Comparison of ENCODE assay signal across 10 cellular contexts in the genomic region with DNA sequence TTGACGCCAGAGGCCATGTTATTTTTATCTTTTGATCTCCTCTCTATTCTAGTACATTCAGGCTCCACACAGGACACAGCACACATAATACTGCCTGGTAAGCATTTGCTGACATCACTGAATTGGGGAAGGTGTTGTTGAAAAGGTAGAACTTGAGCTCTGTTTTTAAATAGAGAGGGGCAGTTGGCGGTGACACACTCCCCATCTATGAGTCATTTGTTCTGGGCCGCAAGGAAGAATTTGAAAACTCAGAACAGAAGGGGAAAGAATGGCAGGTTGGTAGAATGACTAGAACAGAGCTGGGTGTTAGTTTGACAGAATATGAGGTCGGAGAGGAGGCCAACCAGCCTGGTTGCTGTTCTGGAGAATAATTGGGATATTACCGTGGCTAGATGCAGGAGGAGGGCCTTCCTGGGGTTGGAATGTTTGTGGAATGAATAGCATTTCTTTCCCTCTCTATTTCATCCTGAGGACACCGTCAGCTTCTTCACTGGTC. TPM values are rescaled to one million over a fixed set of nuclear protein-coding genes. Genes with fewer than 3 reads are reported as not detected.
DNase-seq lines count a peak whose midpoint lies in the region; ATAC-seq and TF ChIP-seq lines count a peak whose summit lies in the region.
"Had no signal": no experiment of that assay in that cellular context is flagged by ENCODE, and none has a peak within 500 bp of the region (broad histone marks: within the 10 kb centered on the region; RNA-seq: fewer than 3 reads in every experiment).

No MANE protein-coding gene starts in this region.

- peaks cover 89 to 99% of the 10 kb centered on the region in 2 experiments for H3K4me1 ChIP-seq in HCT116 (ENCODE audit: control insufficient read depth in 1 of 2, insufficient read depth in 2 of 2, low read length in 2 of 2)
- H3K4me1 ChIP-seq in mesendoderm (ENCODE audit: control insufficient read depth, low read depth, low read length), result peaks cover 9% of the 10 kb centered on the region
- H3K4me1 ChIP-seq in Karpas-422 (ENCODE audit: low read length), result no peaks in the 10 kb centered on the region

- no CpG with 5 or more reads among the region's 6 CpGs for WGBS in mesendoderm (ENCODE audit: extremely low coverage, insufficient coverage, low lambda C conversion rate)

- TF ChIP-seq POLR2A in HCT116 (IDR thresholded peaks at IDR 0.05; ENCODE audit: borderline replicate concordance, extremely low read depth, insufficient read depth, insufficient read length), result no peak

- H4K20me1 ChIP-seq in HCT116 (ENCODE audit: insufficient read depth) (no peaks in the 10 kb centered on the region), Karpas-422 (ENCODE audit: insufficient read depth, low read depth, low read length) (no peaks in the 10 kb centered on the region)

- H2AFZ ChIP-seq in HCT116 (ENCODE audit: low read depth, low read length, poor library complexity, severe bottlenecking), result no peak overlapping the region
- H2AFZ ChIP-seq in Karpas-422 (ENCODE audit: low read length), result no peak overlapping the region

- intact Hi-C loops in HCT116 (cut with micrococcal nuclease), result loop anchor here (5.0 kb wide), 1 partner anchor 51 kb away; a partner anchor contains a TSS

- TF ChIP-seq RAD21 in HCT116 (IDR thresholded peaks at IDR 0.05; ENCODE audit: low read depth), result no peak

- peak; percentile 78 for DNase-seq in A172 (ENCODE audit: low spot score)
- peak; percentile 84 for DNase-seq in HCT116 (ENCODE audit: low read depth, low spot score)
- DNase-seq in brain microvascular endothelial cell, result peak; percentile 77
- peak; percentile 78 for DNase-seq in mesendoderm
- DNase-seq in Karpas-422, result no peak
- no peak for DNase-seq in caudate nucleus (lab: John Stamatoyannopoulos, UW)
- no peak for DNase-seq in OCI-M1 (lab: John Stamatoyannopoulos, UW)
- DNase-seq: DND-41, NCI-H1092 treated with DMSO at 0.1 percent for 48 hours had no signal

- H3K9me2 ChIP-seq in HCT116 (ENCODE audit: insufficient read depth) (no peaks in the 10 kb centered on the region), Karpas-422 (replicated peaks; ENCODE audit: insufficient read depth, low read length) (no peaks in the 10 kb centered on the region)

- H3K79me1 ChIP-seq in mesendoderm (ENCODE audit: low read length), result no peaks in the 10 kb centered on the region

- H3K4me2 ChIP-seq in HCT116 (ENCODE audit: low read length) (peak overlapping the region; percentile 79), mesendoderm (ENCODE audit: low read length) (no peak overlapping the region), Karpas-422 (ENCODE audit: low read depth, low read length, poor library complexity, severe bottlenecking) (no peak overlapping the region)

- peak overlapping the region; percentile 53 for H3K18ac ChIP-seq in mesendoderm (ENCODE audit: low read length)

- POLR2A ChIA-PET in HCT116 (lab: Charles Lee), result interaction anchor here (0.6 to 7.2 kb wide), 46 partner anchors 6 to 236 kb away, joined by 3 to 80 read pairs (median 8); a partner anchor contains a TSS

- CTCF ChIA-PET in HCT116 (lab: Charles Lee), result interaction anchor here (0.9 to 2.5 kb wide), 4 partner anchors 19 to 927 kb away, joined by 3 to 7 read pairs (median 4); no protein-coding TSS in a partner anchor

- H2BK15ac ChIP-seq in mesendoderm (replicated peaks; ENCODE audit: low read depth), result peak overlapping the region; percentile 76

- ATAC-seq in HCT116, result peak; percentile 41
- no peak for ATAC-seq in GM21528 (IDR thresholded peaks at IDR 0.05; ENCODE audit: low FRiP score, unreplicated experiment)

- in situ Hi-C loops in brain microvascular endothelial cell (cut with HindIII; ENCODE audit: low pct_ligation_motif_present, low sequenced_read_pairs), result no loop called here

- H3K79me2 ChIP-seq in HCT116 (ENCODE audit: insufficient read depth, low read length), result no peaks in the 10 kb centered on the region
- H3K79me2 ChIP-seq in mesendoderm (ENCODE audit: control insufficient read depth, insufficient read depth, low read length), result no peaks in the 10 kb centered on the region
- H3K79me2 ChIP-seq in Karpas-422 (ENCODE audit: low read length), result no peaks in the 10 kb centered on the region

- H3K23ac ChIP-seq in mesendoderm (ENCODE audit: low read length), result no peak overlapping the region

- TF ChIP-seq CTCF in HCT116 (IDR thresholded peaks at IDR 0.05 in 2 of 3, conservative IDR thresholded peaks at IDR 0.05 in 1 of 3; ENCODE audit: borderline replicate concordance in 1 of 3, insufficient read depth in 1 of 3, low read depth in 2 of 3, low read length in 2 of 3) (no peak), brain microvascular endothelial cell (IDR thresholded peaks at IDR 0.05; ENCODE audit: low read depth, low read length, missing control alignments) (no peak)

- H3K4me3 ChIP-seq in HCT116 (replicated peaks in 1 of 2; ENCODE audit: low read depth in 1 of 2, low read length in 2 of 2) (peak overlapping the region; percentile 33 to 48), brain microvascular endothelial cell (ENCODE audit: low read depth, low read length) (no peak overlapping the region), mesendoderm (ENCODE audit: low read length) (no peak overlapping the region), Karpas-422 (ENCODE audit: low read length) (no peak overlapping the region)

- no peak overlapping the region for H2BK5ac ChIP-seq in mesendoderm (ENCODE audit: low read length)

- H3K56ac ChIP-seq in mesendoderm (ENCODE audit: low read length), result peak overlapping the region; percentile 17

- no TSS peak for BruUV-seq in HCT116 (replicated peaks; lab: Mats Ljungman, UMichigan)

- H3K27me3 ChIP-seq in HCT116 (ENCODE audit: insufficient read depth, low read length) (no peaks in the 10 kb centered on the region), brain microvascular endothelial cell (replicated peaks) (no peaks in the 10 kb centered on the region), mesendoderm (ENCODE audit: insufficient read depth, low read length, poor library complexity) (no peaks in the 10 kb centered on the region), Karpas-422 (ENCODE audit: low read length) (no peaks in the 10 kb centered on the region)

- H3K27ac ChIP-seq in HCT116 (ENCODE audit: low read depth, low read length) (peak overlapping the region; percentile 92), brain microvascular endothelial cell (peak overlapping the region; percentile 90), mesendoderm (ENCODE audit: low read depth, low read length) (no peak overlapping the region), Karpas-422 (ENCODE audit: low read length) (no peak overlapping the region), caudate nucleus (ENCODE audit: low read depth, low read length) (no peak overlapping the region)

- no peaks in the 10 kb centered on the region for H3K9me3 ChIP-seq in HCT116 (ENCODE audit: control insufficient read depth in 1 of 2, insufficient read depth in 1 of 2, low read depth in 1 of 2, low read length in 2 of 2)
- H3K9me3 ChIP-seq in Karpas-422 (ENCODE audit: low read length), result no peaks in the 10 kb centered on the region

- H4K5ac ChIP-seq in mesendoderm (ENCODE audit: low read length), result no peak overlapping the region

- H3K36me3 ChIP-seq in HCT116 (ENCODE audit: control insufficient read depth in 1 of 2, insufficient read depth in 2 of 2, low read length in 2 of 2), result no peaks in the 10 kb centered on the region
- H3K36me3 ChIP-seq in brain microvascular endothelial cell (replicated peaks), result no peaks in the 10 kb centered on the region
- H3K36me3 ChIP-seq in mesendoderm (ENCODE audit: control insufficient read depth, insufficient read depth, low read length), result no peaks in the 10 kb centered on the region
- H3K36me3 ChIP-seq in Karpas-422 (ENCODE audit: insufficient read depth, low read length), result no peaks in the 10 kb centered on the region

- H3K9ac ChIP-seq in HCT116 (ENCODE audit: low read length) (peak overlapping the region; percentile 66), mesendoderm (ENCODE audit: low read length) (no peak overlapping the region), Karpas-422 (ENCODE audit: low read length) (no peak overlapping the region)

- no peak overlapping the region for H3K4ac ChIP-seq in mesendoderm (ENCODE audit: low read depth, low read length)

- RAD21 ChIA-PET in HCT116 (lab: Charles Lee; ENCODE audit: low non-redundant PET in 1 of 2, low total read pairs in 2 of 2, uncharacterized antibody in 2 of 2, unreplicated experiment in 2 of 2), result interaction anchor here (0.7 to 1.9 kb wide), 6 partner anchors 18 to 119 kb away, joined by 3 to 5 read pairs (median 5); no protein-coding TSS in a partner anchor

- H2BK120ac ChIP-seq in mesendoderm (ENCODE audit: low read depth, low read length), result no peak overlapping the region

- H2AK5ac ChIP-seq in mesendoderm (ENCODE audit: low read length), result no peak overlapping the region

- H4K8ac ChIP-seq in mesendoderm (ENCODE audit: low read depth, low read length), result no peak overlapping the region

TF ChIP-seq in HCT116, 20 proteins besides CTCF, POLR2A, EP300 and RAD21 (continues in another document):
- TF ChIP-seq, protein P1, sequence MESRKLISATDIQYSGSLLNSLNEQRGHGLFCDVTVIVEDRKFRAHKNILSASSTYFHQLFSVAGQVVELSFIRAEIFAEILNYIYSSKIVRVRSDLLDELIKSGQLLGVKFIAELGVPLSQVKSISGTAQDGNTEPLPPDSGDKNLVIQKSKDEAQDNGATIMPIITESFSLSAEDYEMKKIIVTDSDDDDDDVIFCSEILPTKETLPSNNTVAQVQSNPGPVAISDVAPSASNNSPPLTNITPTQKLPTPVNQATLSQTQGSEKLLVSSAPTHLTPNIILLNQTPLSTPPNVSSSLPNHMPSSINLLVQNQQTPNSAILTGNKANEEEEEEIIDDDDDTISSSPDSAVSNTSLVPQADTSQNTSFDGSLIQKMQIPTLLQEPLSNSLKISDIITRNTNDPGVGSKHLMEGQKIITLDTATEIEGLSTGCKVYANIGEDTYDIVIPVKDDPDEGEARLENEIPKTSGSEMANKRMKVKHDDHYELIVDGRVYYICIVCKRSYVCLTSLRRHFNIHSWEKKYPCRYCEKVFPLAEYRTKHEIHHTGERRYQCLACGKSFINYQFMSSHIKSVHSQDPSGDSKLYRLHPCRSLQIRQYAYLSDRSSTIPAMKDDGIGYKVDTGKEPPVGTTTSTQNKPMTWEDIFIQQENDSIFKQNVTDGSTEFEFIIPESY (IDR thresholded peaks at IDR 0.05; ENCODE audit: extremely low read depth, insufficient replicate concordance, low read length), result peak; percentile 34
- TF ChIP-seq, protein P2, sequence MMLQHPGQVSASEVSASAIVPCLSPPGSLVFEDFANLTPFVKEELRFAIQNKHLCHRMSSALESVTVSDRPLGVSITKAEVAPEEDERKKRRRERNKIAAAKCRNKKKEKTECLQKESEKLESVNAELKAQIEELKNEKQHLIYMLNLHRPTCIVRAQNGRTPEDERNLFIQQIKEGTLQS (IDR thresholded peaks at IDR 0.05), result no peak
- TF ChIP-seq YY1 (IDR thresholded peaks at IDR 0.05; ENCODE audit: extremely low read depth, insufficient replicate concordance, low read depth, low read length) (peak; percentile 52), POLR2AphosphoS5 (IDR thresholded peaks at IDR 0.05; ENCODE audit: low read depth, low read length) (peak; percentile 52)

RNA-seq across cellular contexts. Expression of a gene that starts 52.1 kb away (rescaled TPM):
- total RNA-seq in A172 (2014; rRNA removed; shearing (Covaris generic)), result 92.1 and 100 TPM in 2 replicates
- total RNA-seq in HCT116 (2021; ENCODE audit: unreplicated experiment), result 777 TPM
- polyA plus RNA-seq in HCT116 (2012), result 536 and 725 TPM in 2 replicates
- 16.0 TPM for polyA plus RNA-seq in mesendoderm (2013, experiment 1 of 2)
- polyA plus RNA-seq in mesendoderm (2013, experiment 2 of 2), result 17.5 TPM
- not detected in 2 replicates for total RNA-seq in Karpas-422 (2014; rRNA removed; shearing (Covaris generic); ENCODE audit: low replicate concordance)

Comparison
In these comparisons a context has a peak if more than half of its experiments do, and no peak if none do; other contexts are left out.
1. DNase-seq: peak in A172 (single experiment), HCT116 (single experiment), brain microvascular endothelial cell (single experiment) and mesendoderm (single experiment); none in Karpas-422 (single experiment), caudate nucleus (0 of 61) and OCI-M1 (single experiment).
2. H3K27ac ChIP-seq: peak in HCT116 (single experiment) and brain microvascular endothelial cell (single experiment); none in mesendoderm (single experiment), Karpas-422 (single experiment) and caudate nucleus (single experiment).
3. H3K4me3 ChIP-seq: peak in HCT116 (2 of 2); none in brain microvascular endothelial cell (single experiment), mesendoderm (single experiment) and Karpas-422 (single experiment).
4. RNA of a gene that starts 52.1 kb away (total RNA-seq): 777 TPM in HCT116 (single experiment) and 92.1 to 100 TPM in A172; not detected in Karpas-422; every median in the first group is over 10 times any median in the second.